25 cellular contexts compared by ENCODE assay signal in the genomic region with DNA sequence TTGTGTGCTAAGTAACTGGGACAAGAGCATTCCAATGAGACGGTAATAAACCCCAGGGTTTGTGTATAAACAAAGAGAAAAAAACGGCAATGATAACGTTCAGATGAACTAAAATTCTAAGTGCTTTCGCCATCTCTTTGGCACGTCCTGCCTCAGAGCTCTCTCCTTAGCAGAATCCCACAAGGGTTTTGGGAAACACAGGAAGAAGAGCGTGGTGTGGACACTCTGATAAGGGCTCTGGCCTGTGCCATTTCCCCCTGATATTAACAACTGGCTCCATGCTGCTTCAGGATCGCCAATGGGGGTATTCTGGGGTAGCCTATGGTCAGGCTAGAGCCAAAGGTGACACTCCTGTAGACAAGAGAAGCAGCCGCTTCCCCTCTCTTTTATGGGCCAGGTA. TPM values are rescaled to one million over a fixed set of nuclear protein-coding genes. Genes with fewer than 3 reads are reported as not detected.
"Had no signal": no experiment of that assay in that cellular context is flagged by ENCODE, and none has a peak within 500 bp of the region (broad histone marks: within the 10 kb centered on the region; RNA-seq: fewer than 3 reads in every experiment).

No MANE protein-coding gene starts in this region.

- ATAC-seq: activated CD8-positive, alpha-beta T cell treated with anti-CD3 and anti-CD28 coated beads, Interleukin-2, amount 10 ng/mL, durations not matched to agents 7 days and 5 days; Panc1; Right ventricle myocardium inferior; T-cell had no signal

- H3K9me3 Mint-ChIP-seq: activated naive CD8-positive, alpha-beta T cell treated with anti-CD3 and anti-CD28 coated beads, Interleukin-2, amount 10 ng/mL, durations not matched to agents 7 days and 5 days; central memory CD8-positive, alpha-beta T cell; T-cell had no signal

- H3K27me3 Mint-ChIP-seq: brain had no signal

- H3K36me3 Mint-ChIP-seq: activated naive CD8-positive, alpha-beta T cell treated with anti-CD3 and anti-CD28 coated beads, Interleukin-2, amount 10 ng/mL, durations not matched to agents 7 days and 5 days; T-cell had no signal

- H3K27ac ChIP-seq: SK-N-MC had no signal

- H3K27ac Mint-ChIP-seq: activated CD8-positive, alpha-beta T cell treated with anti-CD3 and anti-CD28 coated beads, Interleukin-2, amount 10 ng/mL, durations not matched to agents 7 days and 5 days; activated naive CD8-positive, alpha-beta T cell treated with anti-CD3 and anti-CD28 coated beads, Interleukin-2, amount 10 ng/mL, durations not matched to agents 7 days and 5 days; T-cell had no signal

- H3K4me1 Mint-ChIP-seq: central memory CD8-positive, alpha-beta T cell; T-cell had no signal

- DNase-seq: activated CD4-positive, alpha-beta T cell treated with anti-CD3 and anti-CD28 coated beads for 4 hours; activated CD8-positive, alpha-beta memory T cell treated with anti-CD3 and anti-CD28 coated beads, Interleukin-2, amount 50 U/mL, for 48 hours; activated CD8-positive, alpha-beta T cell treated with anti-CD3 and anti-CD28 coated beads, Interleukin-2, amount 10 ng/mL, durations not matched to agents 7 days and 5 days; activated naive CD4-positive, alpha-beta T cell treated with anti-CD3 and anti-CD28 coated beads, Interleukin-2, amount 50 U/mL, for 16 hours; activated naive CD8-positive, alpha-beta T cell treated with anti-CD3 and anti-CD28 coated beads, Interleukin-2, amount 10 ng/mL, durations not matched to agents 7 days and 5 days; activated T-cell treated with anti-CD3 and anti-CD28 coated beads, Interleukin-2, amount 50 U/mL, for 1 hour; amniotic stem cell; Karpas-422; MM.1S; NCI-H1105; NCI-H1436 treated with DMSO at 0.1 percent for 48 hours; NCI-H187; NCI-H2081; NCI-H510A treated with DMSO at 0.1 percent for 48 hours; NCI-H69; NK-92 treated with Interleukin-12 subunit alpha and Interleukin-12 subunit beta, amount 100 ng/mL, for 24 hours; OCI-M1; RPMI8226; T-cell had no signal

- H3K4me3 Mint-ChIP-seq: activated CD8-positive, alpha-beta T cell treated with anti-CD3 and anti-CD28 coated beads, Interleukin-2, amount 10 ng/mL, durations not matched to agents 7 days and 5 days; activated naive CD8-positive, alpha-beta T cell treated with anti-CD3 and anti-CD28 coated beads, Interleukin-2, amount 10 ng/mL, durations not matched to agents 7 days and 5 days; brain; central memory CD8-positive, alpha-beta T cell; T-cell had no signal

- H3K4me3 ChIP-seq: SK-N-MC had no signal

RNA-seq across cellular contexts. Expression of gene ABCC8, which starts 18.4 kb away (rescaled TPM):
- total RNA-seq: activated naive CD8-positive, alpha-beta T cell treated with anti-CD3 and anti-CD28 coated beads, Interleukin-2, amount 10 ng/mL, durations not matched to agents 7 days and 5 days; astrocyte; T-cell had no signal
